In genomic region chr19:33194527-33194883, GRCh38 we compare ENCODE assay signal across 10 cellular contexts. TPM values are rescaled to one million over a fixed set of nuclear protein-coding genes. Genes with fewer than 3 reads are reported as not detected.
A peak's percentile ranks its signal among the peaks of the same experiment; 100 is the strongest.
DNase-seq lines count a peak whose midpoint lies in the region; ATAC-seq and TF ChIP-seq lines count a peak whose summit lies in the region.
"Had no signal": no experiment of that assay in that cellular context is flagged by ENCODE, and none has a peak within 500 bp of the region (broad histone marks: within the 10 kb centered on the region; RNA-seq: fewer than 3 reads in every experiment).

No MANE protein-coding gene starts in this region.

- in situ Hi-C loops in gastrocnemius medialis (cut with MboI; ENCODE audit: low sequenced_read_pairs in 4 of 4): no loop called here

- peaks cover 5 to 12% of the 10 kb centered on the region in 2 donors for H3K4me1 ChIP-seq in gastrocnemius medialis

- H3K36me3 ChIP-seq in SK-N-MC (ENCODE audit: insufficient read depth, low read length) (peaks cover 10% of the 10 kb centered on the region; the same call in 1 of the 2 replicates), gastrocnemius medialis (no peaks in the 10 kb centered on the region)

- ATAC-seq in left ventricle myocardium superior: peak; percentile 31
- ATAC-seq in gastrocnemius medialis: peak; percentile 50 to 72
- no peak for ATAC-seq in GM19467 (IDR thresholded peaks at IDR 0.05; ENCODE audit: unreplicated experiment)

- TF ChIP-seq CTCF in gastrocnemius medialis (IDR thresholded peaks at IDR 0.05 in 4 of 5, conservative IDR thresholded peaks at IDR 0.05 in 1 of 5): no peak

- no peak for TF ChIP-seq POLR2A in gastrocnemius medialis (IDR thresholded peaks at IDR 0.05)

- H3K9ac ChIP-seq in SK-N-MC (ENCODE audit: insufficient read length): peak overlapping the region; percentile 84

- no peaks in the 10 kb centered on the region for H3K27me3 ChIP-seq in gastrocnemius medialis

- H3K4me3 ChIP-seq in SK-N-MC (peak overlapping the region; percentile 82), gastrocnemius medialis (peak overlapping the region; percentile 55 to 66 (median 65))

- H3K9me3 ChIP-seq in SK-N-MC (ENCODE audit: low read depth, low read length): no peaks in the 10 kb centered on the region
- H3K9me3 ChIP-seq in gastrocnemius medialis: no peaks in the 10 kb centered on the region

- intact Hi-C loops in left ventricle myocardium superior (cut with micrococcal nuclease) (no loop called here), gastrocnemius medialis (cut with DNase I; ENCODE audit: low total_unique reads) (no loop called here)

- peak; percentile 13 for DNase-seq in ELR (ENCODE audit: low read depth)
- no peak for DNase-seq in SK-N-MC (ENCODE audit: low read depth, low spot score)
- peak; percentile 54 for DNase-seq in left ventricle myocardium superior
- DNase-seq in gastrocnemius medialis: no peak
- DNase-seq in NCI-H2171 treated with DMSO at 0.1 percent for 48 hours (lab: John Stamatoyannopoulos, UW): no peak
- no peak for DNase-seq in NCI-H748 (lab: John Stamatoyannopoulos, UW; ENCODE audit: unreplicated experiment)
- DNase-seq in activated CD4-positive, alpha-beta T cell treated with anti-CD3 and anti-CD28 coated beads, Interleukin-2, amount 50 U/mL, for 4 hours: no peak
- DNase-seq: activated B cell treated with CpG ODN at 0.5 μM for 24 hours; stimulated activated CD4-positive, alpha-beta T cell treated with anti-CD3 and anti-CD28 coated beads, Interleukin-4, amount 100 ng/mL, for 4 hours had no signal

- H3K27ac ChIP-seq in SK-N-MC: no peak overlapping the region
- peak overlapping the region in 3 of 4 donors; percentile 43 to 53 (median 53) for H3K27ac ChIP-seq in gastrocnemius medialis

RNA-seq across cellular contexts. Expression of gene LRP3, which starts 0.4 kb away (rescaled TPM):
- 19.5 TPM for total RNA-seq in left ventricle myocardium superior
- 10 to 100 TPM; 18.3 to 29.3 (median 25.1) TPM for total RNA-seq in gastrocnemius medialis
- total RNA-seq: activated B cell treated with CpG ODN at 0.5 μM for 24 hours had no signal

RNA-seq across cellular contexts. Expression of gene SLC7A10, which starts 31.1 kb away (rescaled TPM):
- total RNA-seq in left ventricle myocardium superior: not detected
- total RNA-seq in gastrocnemius medialis: not detected
- total RNA-seq: activated B cell treated with CpG ODN at 0.5 μM for 24 hours had no signal

Comparison
In these comparisons a context has a peak if more than half of its experiments do, and no peak if none do; other contexts are left out.
1. DNase-seq: peak in ELR (single experiment) and left ventricle myocardium superior (single experiment); none in SK-N-MC (single experiment), gastrocnemius medialis (0 of 2), NCI-H2171 treated with DMSO at 0.1 percent for 48 hours (single experiment), NCI-H748 (single experiment) and activated CD4-positive, alpha-beta T cell treated with anti-CD3 and anti-CD28 coated beads, Interleukin-2, amount 50 U/mL, for 4 hours (0 of 2).